ENCODE assay signal across 33 cellular contexts in genomic region chr1:33867684-33868083, GRCh38. TPM values are rescaled to one million over a fixed set of nuclear protein-coding genes. Genes with fewer than 3 reads are reported as not detected.
"Had no signal": no experiment of that assay in that cellular context is flagged by ENCODE, and none has a peak within 500 bp of the region (broad histone marks: within the 10 kb centered on the region; RNA-seq: fewer than 3 reads in every experiment).

No MANE protein-coding gene starts in this region.

- H3K27me3 ChIP-seq: ovary, right atrium auricular region, tibial nerve had no signal

- H3K27ac Mint-ChIP-seq: activated naive CD4-positive, alpha-beta T cell treated with anti-CD3 and anti-CD28 coated beads, Interleukin-2, amount 50 U/mL, for 24 hours; activated T-helper 2 cell treated with anti-CD3 and anti-CD28 coated beads, Interferon-gamma antibody, Interleukin-2, Interleukin-4, amounts not matched to agents 10 μg/mL and 5 μg/mL and 100 μg/mL, durations not matched to agents 14 hours and 24 hours and 36 hours; dendritic cell treated with granulocyte-macrophage colony-stimulating factor and Interleukin-4, amounts not matched to agents 40 ng/mL and 50 ng/mL, for 4 days; stimulated activated naive B cell treated with anti-CD40 and anti-IgM and Interleukin-4, amounts not matched to agents 10 μg/mL and 1 μg/mL and 100 μg/mL, for 72 hours; T-cell; T-helper 2 cell treated with Interferon-gamma antibody and Interleukin-4, amounts not matched to agents 5 μg/mL and 100 μg/mL, for 36 hours had no signal

- H3K36me3 Mint-ChIP-seq: activated naive CD4-positive, alpha-beta T cell treated with anti-CD3 and anti-CD28 coated beads, Interleukin-2, amount 50 U/mL, for 24 hours; stimulated activated naive B cell treated with anti-CD40 and anti-IgM and Interleukin-4, amounts not matched to agents 10 μg/mL and 1 μg/mL and 100 μg/mL, for 72 hours; T-cell had no signal

- FAIRE-seq: bronchial epithelial cell had no signal

- H3K4me3 ChIP-seq: esophagus muscularis mucosa, heart right ventricle, left ventricle myocardium inferior, lung, ovary, psoas muscle, right atrium auricular region, smooth muscle cell, tibial nerve had no signal

- H3K27ac ChIP-seq: esophagus muscularis mucosa, heart right ventricle, left ventricle myocardium inferior, ovary, psoas muscle, right atrium auricular region, tibial nerve had no signal

- H3K4me2 ChIP-seq: smooth muscle cell had no signal

- ATAC-seq: activated T-cell treated with anti-CD3 and anti-CD28 coated beads, Interleukin-2, amount 50 U/mL, for 4 hours; heart right ventricle; psoas muscle; stimulated activated naive B cell treated with anti-CD40 and anti-IgM and Interleukin-4, amounts not matched to agents 10 μg/mL and 1 μg/mL and 100 μg/mL, for 72 hours; T-cell had no signal

- DNase-seq: activated CD4-positive, alpha-beta T cell treated with anti-CD3 and anti-CD28 coated beads for 4 hours; activated CD4-positive, alpha-beta T cell treated with anti-CD3 and anti-CD28 coated beads, Interleukin-2, amount 50 U/mL, for 48 hours; activated CD8-positive, alpha-beta memory T cell treated with anti-CD3 and anti-CD28 coated beads, Interleukin-2, amount 50 U/mL, for 48 hours; activated T-cell treated with anti-CD3 and anti-CD28 coated beads, Interleukin-2, amount 50 U/mL, for 4 hours; anterior cingulate cortex; foreskin melanocyte; heart right ventricle; islet precursor cell; left ventricle myocardium inferior; ovary; psoas muscle; stimulated activated CD4-positive, alpha-beta T cell treated with anti-CD3 and anti-CD28 coated beads, Interleukin-1b, Interleukin-23, amount 100 ng/mL, for 48 hours; stimulated activated CD4-positive, alpha-beta T cell treated with anti-CD3 and anti-CD28 coated beads, Interleukin-4, amount 100 ng/mL, for 4 hours; stimulated activated CD8-positive, alpha-beta memory T cell treated with anti-CD3 and anti-CD28 coated beads, Interleukin-4, amount 100 ng/mL, for 48 hours; stimulated activated naive B cell treated with anti-CD40 and anti-IgM and Interleukin-4, amounts not matched to agents 10 μg/mL and 1 μg/mL and 100 μg/mL, for 72 hours; T-cell had no signal

- H3K36me3 ChIP-seq: esophagus muscularis mucosa, heart right ventricle, left ventricle myocardium inferior, ovary, right atrium auricular region, tibial nerve had no signal

- H3K4me3 Mint-ChIP-seq: activated naive CD4-positive, alpha-beta T cell treated with anti-CD3 and anti-CD28 coated beads, Interleukin-2, amount 50 U/mL, for 24 hours; activated T-cell treated with anti-CD3 and anti-CD28 coated beads, Interleukin-2, amount 50 U/mL, for 4 hours; central memory CD8-positive, alpha-beta T cell; dendritic cell treated with granulocyte-macrophage colony-stimulating factor and Interleukin-4, amounts not matched to agents 40 ng/mL and 50 ng/mL, for 4 days; stimulated activated naive B cell treated with anti-CD40 and anti-IgM and Interleukin-4, amounts not matched to agents 10 μg/mL and 1 μg/mL and 100 μg/mL, for 72 hours; T-cell; T-helper 2 cell treated with Interferon-gamma antibody and Interleukin-4, amounts not matched to agents 5 μg/mL and 100 μg/mL, for 36 hours had no signal

- H3K4me1 ChIP-seq: esophagus muscularis mucosa, heart right ventricle, left ventricle myocardium inferior, psoas muscle, right atrium auricular region, tibial nerve had no signal

- H3K9me3 Mint-ChIP-seq: activated T-cell treated with anti-CD3 and anti-CD28 coated beads, Interleukin-2, amount 50 U/mL, for 4 hours; activated T-helper 2 cell treated with anti-CD3 and anti-CD28 coated beads, Interferon-gamma antibody, Interleukin-2, Interleukin-4, amounts not matched to agents 10 μg/mL and 5 μg/mL and 100 μg/mL, durations not matched to agents 14 hours and 24 hours and 36 hours; central memory CD8-positive, alpha-beta T cell; dendritic cell treated with granulocyte-macrophage colony-stimulating factor and Interleukin-4, amounts not matched to agents 40 ng/mL and 50 ng/mL, for 4 days; T-cell; T-helper 2 cell treated with Interferon-gamma antibody and Interleukin-4, amounts not matched to agents 5 μg/mL and 100 μg/mL, for 36 hours had no signal

- H3K9me3 ChIP-seq: ovary, psoas muscle, tibial nerve had no signal

- H3K4me1 Mint-ChIP-seq: activated naive CD4-positive, alpha-beta T cell treated with anti-CD3 and anti-CD28 coated beads, Interleukin-2, amount 50 U/mL, for 24 hours; central memory CD8-positive, alpha-beta T cell; stimulated activated naive B cell treated with anti-CD40 and anti-IgM and Interleukin-4, amounts not matched to agents 10 μg/mL and 1 μg/mL and 100 μg/mL, for 72 hours; T-cell had no signal

RNA-seq across cellular contexts. Expression of gene HMGB4, which starts 3.8 kb away (rescaled TPM):
- total RNA-seq: activated T-cell treated with anti-CD3 and anti-CD28 coated beads, Interleukin-2, amount 50 U/mL, for 4 hours; activated T-helper 2 cell treated with anti-CD3 and anti-CD28 coated beads, Interferon-gamma antibody, Interleukin-2, Interleukin-4, amounts not matched to agents 10 μg/mL and 5 μg/mL and 100 μg/mL, durations not matched to agents 14 hours and 24 hours and 36 hours; bronchial epithelial cell; esophagus muscularis mucosa; glomerular endothelial cell; heart right ventricle; left ventricle myocardium inferior; lung; mucosa of gallbladder; ovary; psoas muscle; right atrium auricular region; smooth muscle cell; T-cell; temporal lobe; tibial nerve; ureter had no signal
- polyA plus RNA-seq: adipose tissue, heart right ventricle, lung, neural cell, ovary, psoas muscle, smooth muscle cell had no signal
